8 cellular contexts compared by ENCODE assay signal in genomic region chr2:32063310-32064020, GRCh38. TPM values are rescaled to one million over a fixed set of nuclear protein-coding genes. Genes with fewer than 3 reads are reported as not detected.
DNase-seq lines count a peak whose midpoint lies in the region; ATAC-seq and FAIRE-seq lines count a peak whose summit lies in the region.

Gene SPAST, plus strand, starts transcription at chr2:32063556. Its CDS starts 276 bp downstream, at chr2:32063832.

- no peaks in the 10 kb centered on the region for H3K9me3 Mint-ChIP-seq in effector memory CD8-positive, alpha-beta T cell

- ATAC-seq in GM21367 (IDR thresholded peaks at IDR 0.05; ENCODE audit: unreplicated experiment): peak; percentile 91
- peak; percentile 86 for ATAC-seq in effector memory CD8-positive, alpha-beta T cell (replicated peaks)

- in situ Hi-C loops in Caki2 (cut with HindIII; ENCODE audit: low pct_unique_long_range_greater_than_20kb, low sequenced_read_pairs): no loop called here

- peaks cover 13% of the 10 kb centered on the region for H3K36me3 Mint-ChIP-seq in effector memory CD8-positive, alpha-beta T cell (ENCODE audit: insufficient read depth)

- H3K27me3 Mint-ChIP-seq in effector memory CD8-positive, alpha-beta T cell: no peaks in the 10 kb centered on the region

- peak; percentile 100 for DNase-seq in Caki2 (ENCODE audit: low read depth)
- DNase-seq in HTR-8/SVneo (ENCODE audit: insufficient read length, low spot score): peak; percentile 98
- DNase-seq in NOMO-1 treated with DMSO at 0.1 percent for 48 hours (lab: John Stamatoyannopoulos, UW; ENCODE audit: unreplicated experiment): peak; percentile 99
- DNase-seq in activated CD8-positive, alpha-beta memory T cell treated with anti-CD3 and anti-CD28 coated beads for 4 hours (ENCODE audit: low read depth in 2 of 2): peak; percentile 93 to 95
- DNase-seq in effector memory CD8-positive, alpha-beta T cell: peak; percentile 90 to 93 (median 93)
- DNase-seq in medulla oblongata (ENCODE audit: extremely low spot score): peak; percentile 98
- DNase-seq in stimulated activated CD8-positive, alpha-beta memory T cell treated with anti-CD3 and anti-CD28 coated beads, Interleukin-12 subunit alpha, Interleukin-12 subunit beta, amount 100 ng/mL, for 1 hour (ENCODE audit: low read depth): peak; percentile 94

- peaks cover 20 to 23% of the 10 kb centered on the region in 2 donors for H3K4me1 Mint-ChIP-seq in effector memory CD8-positive, alpha-beta T cell (ENCODE audit: low read depth in 2 of 2)

- FAIRE-seq in HTR-8/SVneo (lab: Jason Lieb, UNC): peak; percentile 88

- H3K4me3 Mint-ChIP-seq in effector memory CD8-positive, alpha-beta T cell: peak within 1 kb of the TSS; percentile 98

- peak within 1 kb of the TSS; percentile 90 to 94 for H3K27ac Mint-ChIP-seq in effector memory CD8-positive, alpha-beta T cell

RNA-seq across cellular contexts. Expression of gene SPAST, which starts in this region (rescaled TPM):
- total RNA-seq in Caki2 (2014; rRNA removed; shearing (Covaris generic); ENCODE audit: low replicate concordance): 18.9 and 21.3 TPM in 2 replicates

Comparison
In these comparisons a context has a peak if more than half of its experiments do, and no peak if none do; other contexts are left out.
1. Peak in every context shown above with its lines: DNase-seq and ATAC-seq.